1 cellular context compared by ENCODE assay signal in genomic region chr7:121029302-121029701, GRCh38.
TF ChIP-seq lines count a peak whose summit lies in the region.

No MANE protein-coding gene starts in this region.

TF ChIP-seq in IMR-90, 13 proteins besides CTCF, POLR2A, EP300 and RAD21:
- TF ChIP-seq RFX5 (IDR thresholded peaks at IDR 0.05; ENCODE audit: low read depth, low read length) (no peak), RCOR1 (IDR thresholded peaks at IDR 0.05; ENCODE audit: insufficient replicate concordance, low read length) (no peak), FOS (IDR thresholded peaks at IDR 0.05; ENCODE audit: low read depth, low read length) (no peak), CEBPB (IDR thresholded peaks at IDR 0.05; ENCODE audit: low read depth, low read length) (no peak), NFE2L2 (IDR thresholded peaks at IDR 0.05; ENCODE audit: low read depth, low read length) (no peak), MAZ (IDR thresholded peaks at IDR 0.05; ENCODE audit: borderline replicate concordance, low read depth, low read length) (no peak), USF2 (IDR thresholded peaks at IDR 0.05; ENCODE audit: low read depth, low read length) (no peak), MAFK (IDR thresholded peaks at IDR 0.05; ENCODE audit: low read depth, low read length) (no peak), CHD1 (IDR thresholded peaks at IDR 0.05; ENCODE audit: low read depth, low read length) (no peak), MXI1 (IDR thresholded peaks at IDR 0.05; ENCODE audit: borderline replicate concordance, low read depth, low read length) (no peak), SMC3 (IDR thresholded peaks at IDR 0.05; ENCODE audit: low read depth, low read length) (no peak), BHLHE40 (IDR thresholded peaks at IDR 0.05; ENCODE audit: low read depth, low read length) (no peak), ELK1 (IDR thresholded peaks at IDR 0.05; ENCODE audit: borderline replicate concordance, low read depth, low read length) (no peak)
